16 cellular contexts compared by ENCODE assay signal in genomic region chr11:64516226-64516625, GRCh38. TPM values are rescaled to one million over a fixed set of nuclear protein-coding genes. Genes with fewer than 3 reads are reported as not detected.
A peak's percentile ranks its signal among the peaks of the same experiment; 100 is the strongest.
DNase-seq lines count a peak whose midpoint lies in the region; ATAC-seq and TF ChIP-seq lines count a peak whose summit lies in the region.
"Had no signal": no experiment of that assay in that cellular context is flagged by ENCODE, and none has a peak within 500 bp of the region (broad histone marks: within the 10 kb centered on the region; RNA-seq: fewer than 3 reads in every experiment).

No MANE protein-coding gene starts in this region.

- 58 to 72% (median 64%) methylated on average over 4 of the region's 4 CpGs for WGBS in spleen, 5 donors

- no peaks in the 10 kb centered on the region for H3K9me3 Mint-ChIP-seq in natural killer cell
- no peaks in the 10 kb centered on the region for H3K9me3 Mint-ChIP-seq in natural killer cell treated with Interleukin-12 subunit alpha and Interleukin-12 subunit beta and Interleukin-15 and Interleukin-18, amount 100 ng/mL, for 72 hours
- no peaks in the 10 kb centered on the region for H3K9me3 Mint-ChIP-seq in effector memory CD8-positive, alpha-beta T cell
- H3K9me3 Mint-ChIP-seq: CD4-positive, alpha-beta T cell had no signal

- no peaks in the 10 kb centered on the region for H3K36me3 ChIP-seq in spleen
- H3K36me3 ChIP-seq: suprapubic skin had no signal

- H3K27me3 Mint-ChIP-seq in natural killer cell (ENCODE audit: low read depth in 2 of 2) = peaks cover 7 to 21% of the 10 kb centered on the region in 2 donors
- H3K27me3 Mint-ChIP-seq in natural killer cell treated with Interleukin-12 subunit alpha and Interleukin-12 subunit beta and Interleukin-15 and Interleukin-18, amount 100 ng/mL, for 72 hours = peaks cover 15 to 18% of the 10 kb centered on the region in 2 donors
- H3K27me3 Mint-ChIP-seq in effector memory CD8-positive, alpha-beta T cell = peaks cover 31 to 53% of the 10 kb centered on the region in 2 donors

- H3K27ac ChIP-seq in spleen = no peak overlapping the region
- H3K27ac ChIP-seq: suprapubic skin had no signal

- H3K4me3 Mint-ChIP-seq in natural killer cell = no peak overlapping the region
- no peak overlapping the region for H3K4me3 Mint-ChIP-seq in natural killer cell treated with Interleukin-12 subunit alpha and Interleukin-12 subunit beta and Interleukin-15 and Interleukin-18, amount 100 ng/mL, for 72 hours
- H3K4me3 Mint-ChIP-seq in effector memory CD8-positive, alpha-beta T cell = no peak overlapping the region
- H3K4me3 Mint-ChIP-seq: CD4-positive, alpha-beta T cell had no signal

- H3K27me3 ChIP-seq in spleen (replicated peaks in 1 of 7) = peaks cover 0 to 44% (median 0%) of the 10 kb centered on the region in 7 donors

- intact Hi-C loops in natural killer cell (cut with micrococcal nuclease) = no loop called here
- intact Hi-C loops in spleen (cut with DNase I; ENCODE audit: low total_unique reads) = no loop called here

- no peaks in the 10 kb centered on the region for H3K4me1 ChIP-seq in spleen
- H3K4me1 ChIP-seq: suprapubic skin had no signal

- TF ChIP-seq POLR2A in spleen (IDR thresholded peaks at IDR 0.05) = no peak

- no peak overlapping the region for H3K27ac Mint-ChIP-seq in natural killer cell
- no peak overlapping the region for H3K27ac Mint-ChIP-seq in natural killer cell treated with Interleukin-12 subunit alpha and Interleukin-12 subunit beta and Interleukin-15 and Interleukin-18, amount 100 ng/mL, for 72 hours
- no peak overlapping the region for H3K27ac Mint-ChIP-seq in effector memory CD8-positive, alpha-beta T cell
- H3K27ac Mint-ChIP-seq: CD4-positive, alpha-beta T cell had no signal

- peaks cover 0 to 18% (median 11%) of the 10 kb centered on the region in 8 donors for H3K9me3 ChIP-seq in spleen

- no peak for ATAC-seq in natural killer cell
- ATAC-seq in natural killer cell treated with Interleukin-12 subunit alpha and Interleukin-12 subunit beta and Interleukin-15 and Interleukin-18, amount 100 ng/mL, for 72 hours = no peak
- ATAC-seq in effector memory CD8-positive, alpha-beta T cell (replicated peaks) = no peak
- no peak for ATAC-seq in GM19328 (IDR thresholded peaks at IDR 0.05; ENCODE audit: unreplicated experiment)

- DNase-seq in natural killer cell (no peak), NCI-H69 (lab: John Stamatoyannopoulos, UW) (peak; percentile 62), cardiac fibroblast (ENCODE audit: low read depth in 2 of 2) (no peak), spleen (no peak), mucosa of gallbladder (ENCODE audit: low spot score) (no peak)
- no peak for DNase-seq in natural killer cell treated with Interleukin-12 subunit alpha and Interleukin-12 subunit beta and Interleukin-15 and Interleukin-18, amount 100 ng/mL, for 72 hours (ENCODE audit: low spot score)
- no peak for DNase-seq in effector memory CD8-positive, alpha-beta T cell
- DNase-seq: activated effector memory CD4-positive, alpha-beta T cell treated with anti-CD3 and anti-CD28 coated beads, Interleukin-2, amount 50 U/mL, for 16 hours; CD4-positive, alpha-beta T cell; glutamatergic neuron; NCI-H1417 treated with DMSO at 0.1 percent for 48 hours had no signal

- no peaks in the 10 kb centered on the region for H3K36me3 Mint-ChIP-seq in natural killer cell
- H3K36me3 Mint-ChIP-seq in natural killer cell treated with Interleukin-12 subunit alpha and Interleukin-12 subunit beta and Interleukin-15 and Interleukin-18, amount 100 ng/mL, for 72 hours = no peaks in the 10 kb centered on the region
- H3K36me3 Mint-ChIP-seq in effector memory CD8-positive, alpha-beta T cell (ENCODE audit: insufficient read depth) = no peaks in the 10 kb centered on the region

- H3K4me3 ChIP-seq in cardiac fibroblast (replicated peaks in 1 of 2; ENCODE audit: low read depth in 2 of 2, low read length in 2 of 2) (no peak overlapping the region), spleen (no peak overlapping the region)
- H3K4me3 ChIP-seq: suprapubic skin had no signal

- TF ChIP-seq CTCF in natural killer cell (IDR thresholded peaks at IDR 0.05) = peak; percentile 25
- TF ChIP-seq CTCF in cardiac fibroblast (IDR thresholded peaks at IDR 0.05; ENCODE audit: low read depth, low read length) = peak; percentile 8
- peak in 3 of 11 experiments; percentile 8 to 17 (median 12) for TF ChIP-seq CTCF in spleen (IDR thresholded peaks at IDR 0.05 in 8 of 11, conservative IDR thresholded peaks at IDR 0.05 in 3 of 11)

- no peaks in the 10 kb centered on the region for H3K4me1 Mint-ChIP-seq in natural killer cell
- H3K4me1 Mint-ChIP-seq in natural killer cell treated with Interleukin-12 subunit alpha and Interleukin-12 subunit beta and Interleukin-15 and Interleukin-18, amount 100 ng/mL, for 72 hours (ENCODE audit: low read depth in 2 of 2) = no peaks in the 10 kb centered on the region
- H3K4me1 Mint-ChIP-seq in effector memory CD8-positive, alpha-beta T cell (ENCODE audit: low read depth in 2 of 2) = no peaks in the 10 kb centered on the region

RNA-seq across cellular contexts. Expression of gene SLC22A11, which starts 39.5 kb away (rescaled TPM):
- not detected for total RNA-seq in natural killer cell
- total RNA-seq in natural killer cell treated with Interleukin-12 subunit alpha and Interleukin-12 subunit beta and Interleukin-15 and Interleukin-18, amount 100 ng/mL, for 72 hours = not detected
- 1 to 10 TPM in 1 of 7 donors, under 1 TPM in 4, not detected in 2; 0.27 to 1.5 (median 0.72) TPM for total RNA-seq in spleen
- polyA plus RNA-seq in spleen = under 1 TPM; 0.04 to 0.17 (median 0.16) TPM
- 0.12 TPM for total RNA-seq in mucosa of gallbladder
- total RNA-seq: CD4-positive, alpha-beta T cell; lung microvascular endothelial cell; pulmonary artery endothelial cell; RPMI7951; suprapubic skin had no signal
